8 cellular contexts compared by ENCODE assay signal in the genomic region with DNA sequence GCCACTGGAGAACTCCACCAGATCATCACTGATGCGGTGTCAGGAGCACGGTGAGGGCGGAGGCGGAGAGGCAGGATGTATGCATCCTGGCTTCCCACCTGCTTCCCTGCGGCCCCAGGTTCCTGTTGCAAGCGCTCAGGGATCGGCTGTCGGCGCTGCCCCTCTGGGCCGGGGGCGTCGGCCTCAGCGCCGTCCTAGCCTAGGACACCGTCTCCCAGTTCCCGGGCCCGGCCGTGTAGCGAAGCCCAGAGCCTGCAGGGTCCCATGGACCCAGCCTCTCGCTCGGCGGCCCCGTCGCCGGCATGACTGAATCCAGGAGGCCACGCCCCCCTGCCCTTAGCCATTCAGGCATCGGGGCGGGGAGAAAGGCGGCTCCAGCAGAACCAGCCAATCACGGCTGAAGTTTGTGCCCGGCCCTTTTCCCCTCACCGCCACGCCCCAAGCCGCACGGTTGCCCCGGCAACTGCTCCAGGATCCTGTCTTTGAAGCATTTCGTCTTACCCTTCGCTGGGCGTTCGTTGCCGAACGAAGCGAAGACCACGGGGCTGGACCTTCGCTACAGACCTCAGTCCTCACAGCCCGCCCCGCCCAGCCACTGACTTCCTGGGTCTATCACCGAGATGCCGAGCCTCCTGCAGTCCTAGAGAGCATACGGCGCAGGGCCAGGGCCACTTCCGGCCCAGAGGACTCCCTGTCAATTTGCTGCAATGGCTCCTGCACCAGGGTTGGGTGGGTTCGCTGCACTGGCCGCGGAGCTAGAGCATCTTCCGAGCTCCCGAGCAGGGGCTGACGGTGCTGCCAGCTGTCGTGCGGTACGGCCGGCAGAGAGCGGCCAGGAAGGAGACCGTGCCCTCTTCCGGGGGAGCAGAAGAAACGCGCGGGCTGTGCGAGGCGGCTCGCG. TPM values are rescaled to one million over a fixed set of nuclear protein-coding genes. Genes with fewer than 3 reads are reported as not detected.
DNase-seq lines count a peak whose midpoint lies in the region; TF ChIP-seq lines count a peak whose summit lies in the region.

No MANE protein-coding gene starts in this region.

- H2AFZ ChIP-seq in neuronal stem cell (ENCODE audit: low read length) = peak overlapping the region; percentile 92

- H3K27ac ChIP-seq in neuronal stem cell (replicated peaks; ENCODE audit: low read length) = peak overlapping the region; percentile 83
- H3K27ac ChIP-seq in subcutaneous abdominal adipose tissue (ENCODE audit: low read depth, low read length) = peak overlapping the region; percentile 62

- peak overlapping the region; percentile 49 for H3K14ac ChIP-seq in neuronal stem cell (ENCODE audit: low read length)

- H3K4me2 ChIP-seq in neuronal stem cell (ENCODE audit: insufficient read depth, low read length, poor library complexity, severe bottlenecking) = peak overlapping the region; percentile 99

- peak overlapping the region; percentile 91 for H3K18ac ChIP-seq in neuronal stem cell (ENCODE audit: low read length)

- H2BK15ac ChIP-seq in neuronal stem cell (ENCODE audit: low read length) = no peak overlapping the region

- peak overlapping the region; percentile 94 for H3K23ac ChIP-seq in neuronal stem cell (ENCODE audit: low read depth, low read length, poor library complexity)

- H2BK12ac ChIP-seq in neuronal stem cell (ENCODE audit: low read length) = no peak overlapping the region

- no peak overlapping the region for H3K4ac ChIP-seq in neuronal stem cell (ENCODE audit: low read length)

- H2BK5ac ChIP-seq in neuronal stem cell (ENCODE audit: low read length) = no peak overlapping the region

- peak overlapping the region; percentile 76 for H2AK5ac ChIP-seq in neuronal stem cell (ENCODE audit: low read depth, low read length)

- in situ Hi-C loops in HAP-1 (cut with MboI; ENCODE audit: low sequenced_read_pairs) = no loop called here

- H4K91ac ChIP-seq in neuronal stem cell (ENCODE audit: low read depth, low read length, poor library complexity) = no peak overlapping the region

- peaks cover 2% of the 10 kb centered on the region for H3K79me1 ChIP-seq in neuronal stem cell (ENCODE audit: low read depth, low read length)

- DNase-seq in GF-D8 (lab: John Stamatoyannopoulos, UW) = peak; percentile 84
- DNase-seq in HAP-1 (ENCODE audit: low spot score in 2 of 2) = peak; percentile 96 to 99
- peak; percentile 96 for DNase-seq in MG63
- DNase-seq in SHP77 (lab: John Stamatoyannopoulos, UW) = peak; percentile 95 to 97
- peak; percentile 85 for DNase-seq in activated gamma-delta T cell (lab: John Stamatoyannopoulos, UW)
- peak; percentile 89 to 97 for DNase-seq in foreskin fibroblast
- DNase-seq in neuronal stem cell (ENCODE audit: low spot score) = peak; percentile 98

- H3K4me1 ChIP-seq in HAP-1 (peaks cover 13% of the 10 kb centered on the region), neuronal stem cell (ENCODE audit: control insufficient read depth in 2 of 2, insufficient read depth in 1 of 2, low read depth in 1 of 2, low read length in 2 of 2) (peaks cover 4 to 6% of the 10 kb centered on the region in 2 donors), subcutaneous abdominal adipose tissue (ENCODE audit: control insufficient read depth in 5 of 5, insufficient read depth in 5 of 5, low read length in 5 of 5) (peaks cover 2 to 29% (median 25%) of the 10 kb centered on the region in 5 donors)

- no peak overlapping the region for H4K8ac ChIP-seq in neuronal stem cell (ENCODE audit: low read depth, low read length)

- H3K9me3 ChIP-seq in HAP-1 (no peaks in the 10 kb centered on the region), MG63 (no peaks in the 10 kb centered on the region), neuronal stem cell (replicated peaks in 1 of 2; ENCODE audit: control insufficient read depth in 2 of 2, insufficient read depth in 1 of 2, low read depth in 1 of 2, low read length in 2 of 2) (no peaks in the 10 kb centered on the region), subcutaneous abdominal adipose tissue (ENCODE audit: control insufficient read depth in 5 of 5, low read length in 5 of 5) (no peaks in the 10 kb centered on the region)

- H3K9ac ChIP-seq in neuronal stem cell (ENCODE audit: low read depth, low read length, poor library complexity) = peak overlapping the region; percentile 93
- peak overlapping the region; percentile 16 to 79 (median 66) for H3K9ac ChIP-seq in subcutaneous abdominal adipose tissue (ENCODE audit: low read length in 5 of 5)

- peak overlapping the region; percentile 63 for H3K4me3 ChIP-seq in HAP-1
- peak overlapping the region; percentile 67 for H3K4me3 ChIP-seq in MG63
- peak overlapping the region; percentile 75 to 89 for H3K4me3 ChIP-seq in foreskin fibroblast (ENCODE audit: low read depth in 1 of 2, low read length in 2 of 2)
- peak overlapping the region; percentile 80 for H3K4me3 ChIP-seq in neuronal stem cell (ENCODE audit: low read length in 2 of 2)
- peak overlapping the region; percentile 73 to 95 (median 89) for H3K4me3 ChIP-seq in subcutaneous abdominal adipose tissue (ENCODE audit: low read depth in 1 of 5, low read length in 5 of 5)

- H2BK120ac ChIP-seq in neuronal stem cell (ENCODE audit: low read depth, low read length) = peak overlapping the region; percentile 36

- H3K36me3 ChIP-seq in HAP-1 (replicated peaks) (peaks cover 30% of the 10 kb centered on the region), MG63 (peaks cover 22% of the 10 kb centered on the region), neuronal stem cell (replicated peaks in 1 of 2; ENCODE audit: control insufficient read depth in 2 of 2, insufficient read depth in 2 of 2, low read length in 2 of 2) (peaks cover 25 to 53% of the 10 kb centered on the region in 2 donors), subcutaneous abdominal adipose tissue (ENCODE audit: control insufficient read depth in 5 of 5, insufficient read depth in 5 of 5, low read length in 5 of 5) (peaks cover 0 to 17% (median 16%) of the 10 kb centered on the region in 5 donors)

- WGBS in neuronal stem cell (ENCODE audit: extremely low coverage in 2 of 2, insufficient read length in 2 of 2, insufficient replicate concordance in 1 of 2), 2 donors = no CpG with 5 or more reads among the region's 72 CpGs

- H3K27me3 ChIP-seq in HAP-1 (ENCODE audit: low read depth) = no peaks in the 10 kb centered on the region
- H3K27me3 ChIP-seq in MG63 = no peaks in the 10 kb centered on the region
- no peaks in the 10 kb centered on the region for H3K27me3 ChIP-seq in neuronal stem cell (ENCODE audit: control insufficient read depth in 3 of 3, insufficient read depth in 3 of 3, low read depth in 1 of 3, low read length in 3 of 3)
- H3K27me3 ChIP-seq in subcutaneous abdominal adipose tissue (ENCODE audit: control insufficient read depth in 5 of 5, insufficient read depth in 4 of 5, low read length in 5 of 5) = peaks cover 0 to 2% (median 0%) of the 10 kb centered on the region in 5 donors

- TF ChIP-seq CTCF in foreskin fibroblast (IDR thresholded peaks at IDR 0.05; ENCODE audit: low read depth, low read length) = peak; percentile 29

RNA-seq across cellular contexts. Expression of a gene that starts 10.6 kb away (rescaled TPM):
- total RNA-seq in MG63 (2014; rRNA removed; shearing (Covaris generic); ENCODE audit: low replicate concordance) = 2.8 and 11.9 TPM in 2 replicates
- 8.2 TPM for polyA plus RNA-seq in neuronal stem cell (2013, experiment 1 of 2)
- 7.9 TPM for polyA plus RNA-seq in neuronal stem cell (2013, experiment 2 of 2)

RNA-seq across cellular contexts. Expression of a gene that starts 11.8 kb away (rescaled TPM):
- 15.5 and 22.6 TPM in 2 replicates for total RNA-seq in MG63 (2014; rRNA removed; shearing (Covaris generic); ENCODE audit: low replicate concordance)
- 10.4 TPM for polyA plus RNA-seq in neuronal stem cell (2013, experiment 1 of 2)
- 9.9 TPM for polyA plus RNA-seq in neuronal stem cell (2013, experiment 2 of 2)

RNA-seq across cellular contexts. Expression of a gene that starts 25.1 kb away (rescaled TPM):
- not detected in 2 replicates for total RNA-seq in MG63 (2014; rRNA removed; shearing (Covaris generic); ENCODE audit: low replicate concordance)
- 1.1 TPM for polyA plus RNA-seq in neuronal stem cell (2013, experiment 1 of 2)
- 1.1 TPM for polyA plus RNA-seq in neuronal stem cell (2013, experiment 2 of 2)

RNA-seq across cellular contexts. Expression of a gene that starts 58.8 kb away (rescaled TPM):
- total RNA-seq in MG63 (2014; rRNA removed; shearing (Covaris generic); ENCODE audit: low replicate concordance) = 4.4 and 11.5 TPM in 2 replicates
- 0.81 TPM for polyA plus RNA-seq in neuronal stem cell (2013, experiment 1 of 2)
- 0.69 TPM for polyA plus RNA-seq in neuronal stem cell (2013, experiment 2 of 2)

Comparison
In these comparisons a context has a peak if more than half of its experiments do, and no peak if none do; other contexts are left out.
1. Peak in every context shown above with its lines: DNase-seq, H3K4me3 ChIP-seq and H3K27ac ChIP-seq.